In genomic region chr10:87860156-87860795, GRCh38 we compare ENCODE assay signal across 8 cellular contexts. TPM values are rescaled to one million over a fixed set of nuclear protein-coding genes. Genes with fewer than 3 reads are reported as not detected.
A peak's percentile ranks its signal among the peaks of the same experiment; 100 is the strongest.
DNase-seq lines count a peak whose midpoint lies in the region; ATAC-seq and TF ChIP-seq lines count a peak whose summit lies in the region.

No MANE protein-coding gene starts in this region.

- peaks cover 24% of the 10 kb centered on the region for H3K4me1 Mint-ChIP-seq in activated CD4-positive, alpha-beta T cell treated with anti-CD3 and anti-CD28 coated beads for 36 hours

- DNase-seq in activated CD4-positive, alpha-beta T cell treated with anti-CD3 and anti-CD28 coated beads for 36 hours = peak; percentile 32
- no peak for DNase-seq in activated CD4-positive, alpha-beta T cell treated with anti-CD3 and anti-CD28 coated beads, Interleukin-2, amount 50 U/mL, for 48 hours
- DNase-seq in KG1 (lab: John Stamatoyannopoulos, UW) (peak; percentile 64), RPMI8226 (peak; percentile 56), myocyte (ENCODE audit: low read depth) (peak; percentile 67), mucosa of descending colon (no peak)
- peak; percentile 50 for DNase-seq in central memory CD4-positive, alpha-beta T cell

- intact Hi-C loops in activated CD4-positive, alpha-beta T cell treated with anti-CD3 and anti-CD28 coated beads for 36 hours (cut with DNase I, micrococcal nuclease) = loop anchor here (1.0 to 10.0 kb wide), 7 partner anchors 67 to 1135 kb away; partner anchors contain the start of genes FAS (in 1 of the 2), GLUD1 (in 1 of the 2) and SHLD2 (in 1 of the 2)
- intact Hi-C loops in mucosa of descending colon (cut with DNase I, micrococcal nuclease) = loop anchor here in 1 of 2 donors (5.0 to 10.0 kb wide), 2 partner anchors 365 to 527 kb away; no protein-coding TSS in a partner anchor

- H3K27me3 Mint-ChIP-seq in activated CD4-positive, alpha-beta T cell treated with anti-CD3 and anti-CD28 coated beads for 36 hours = no peaks in the 10 kb centered on the region

- H3K9me3 ChIP-seq in mucosa of descending colon = no peaks in the 10 kb centered on the region

- no peaks in the 10 kb centered on the region for H3K36me3 ChIP-seq in mucosa of descending colon (ENCODE audit: low read depth)

- CTCF ChIA-PET in activated CD4-positive, alpha-beta T cell treated with anti-CD3 and anti-CD28 coated beads for 36 hours (lab: Charles Lee) = interaction anchor here (1.1 kb wide), 1 partner anchor 41 kb away, joined by 6 read pairs; no protein-coding TSS in a partner anchor

- no peak overlapping the region for H3K4me3 Mint-ChIP-seq in activated CD4-positive, alpha-beta T cell treated with anti-CD3 and anti-CD28 coated beads for 36 hours

- no peak for TF ChIP-seq CTCF in mucosa of descending colon (IDR thresholded peaks at IDR 0.05)

- POLR2A ChIA-PET in activated CD4-positive, alpha-beta T cell treated with anti-CD3 and anti-CD28 coated beads for 36 hours (lab: Charles Lee) = no interaction called here

- H3K4me1 ChIP-seq in mucosa of descending colon (ENCODE audit: low read depth) = no peaks in the 10 kb centered on the region

- H3K9me3 Mint-ChIP-seq in activated CD4-positive, alpha-beta T cell treated with anti-CD3 and anti-CD28 coated beads for 36 hours (ENCODE audit: low read depth) = no peaks in the 10 kb centered on the region

- no peak for ATAC-seq in activated CD4-positive, alpha-beta T cell treated with anti-CD3 and anti-CD28 coated beads for 36 hours
- ATAC-seq in HG03039 (IDR thresholded peaks at IDR 0.05; ENCODE audit: unreplicated experiment) = no peak
- no peak for ATAC-seq in mucosa of descending colon

- peaks cover 7% of the 10 kb centered on the region for H3K36me3 Mint-ChIP-seq in activated CD4-positive, alpha-beta T cell treated with anti-CD3 and anti-CD28 coated beads for 36 hours (ENCODE audit: low read depth)

- H3K4me3 ChIP-seq in mucosa of descending colon = no peak overlapping the region

- no peak overlapping the region for H3K27ac Mint-ChIP-seq in activated CD4-positive, alpha-beta T cell treated with anti-CD3 and anti-CD28 coated beads for 36 hours

RNA-seq across cellular contexts. Expression of gene KLLN, which starts 3.1 kb away (rescaled TPM):
- total RNA-seq in activated CD4-positive, alpha-beta T cell treated with anti-CD3 and anti-CD28 coated beads for 36 hours = under 1 TPM; 0.30 to 0.34 TPM
- total RNA-seq in myocyte (1.0 and 1.2 TPM in 2 replicates), mucosa of descending colon (1 to 10 TPM in 1 of 3 donors, under 1 TPM in 2; 0.60 to 1.1 (median 0.90) TPM)
- 0.87 TPM for polyA plus RNA-seq in myocyte (2012)

RNA-seq across cellular contexts. Expression of gene PTEN, which starts 3.1 kb away (rescaled TPM):
- 10 to 100 TPM; 38.1 to 42.1 TPM for total RNA-seq in activated CD4-positive, alpha-beta T cell treated with anti-CD3 and anti-CD28 coated beads for 36 hours
- total RNA-seq in myocyte = 66.2 and 69.3 TPM in 2 replicates
- polyA plus RNA-seq in myocyte (2012) = 35.7 TPM
- 100 to 1,000 TPM in 2 of 3 donors, 10 to 100 TPM in 1; 94.1 to 118 (median 118) TPM for total RNA-seq in mucosa of descending colon

RNA-seq across cellular contexts. Expression of gene ATAD1, which starts 42.2 kb away (rescaled TPM):
- total RNA-seq in activated CD4-positive, alpha-beta T cell treated with anti-CD3 and anti-CD28 coated beads for 36 hours = 10 to 100 TPM; 34.2 to 46.8 TPM
- total RNA-seq in myocyte = 59.5 and 84.8 TPM in 2 replicates
- polyA plus RNA-seq in myocyte (2012) = 25.4 TPM
- total RNA-seq in mucosa of descending colon = 10 to 100 TPM; 47.7 to 60.6 (median 51.6) TPM

Comparison
In these comparisons a context has a peak if more than half of its experiments do, and no peak if none do; other contexts are left out.
1. DNase-seq: peak in activated CD4-positive, alpha-beta T cell treated with anti-CD3 and anti-CD28 coated beads for 36 hours (single experiment), KG1 (single experiment), RPMI8226 (single experiment), central memory CD4-positive, alpha-beta T cell (single experiment) and myocyte (single experiment); none in activated CD4-positive, alpha-beta T cell treated with anti-CD3 and anti-CD28 coated beads, Interleukin-2, amount 50 U/mL, for 48 hours (0 of 2) and mucosa of descending colon (0 of 3).